ENCODE assay signal across 8 cellular contexts in genomic region chr16:58661199-58661830, GRCh38. TPM values are rescaled to one million over a fixed set of nuclear protein-coding genes. Genes with fewer than 3 reads are reported as not detected.
A peak's percentile ranks its signal among the peaks of the same experiment; 100 is the strongest.
DNase-seq lines count a peak whose midpoint lies in the region; ATAC-seq and TF ChIP-seq lines count a peak whose summit lies in the region.

No MANE protein-coding gene starts in this region.

- H3K27me3 ChIP-seq in fibroblast of lung (ENCODE audit: control insufficient read depth, insufficient read depth, low read length): no peaks in the 10 kb centered on the region

- no peak for ATAC-seq in GM19035 (IDR thresholded peaks at IDR 0.05; ENCODE audit: unreplicated experiment)

- no peak overlapping the region for H3K9ac ChIP-seq in fibroblast of lung (ENCODE audit: insufficient read depth, low read length)

- H3K4me3 ChIP-seq in HFF-Myc (replicated peaks; ENCODE audit: low read depth, low read length) (no peak overlapping the region), fibroblast of lung (replicated peaks in 1 of 4; ENCODE audit: control extremely low read depth in 1 of 4, insufficient read depth in 1 of 4, low read depth in 3 of 4, low read length in 4 of 4) (no peak overlapping the region)

- H3K79me2 ChIP-seq in fibroblast of lung (ENCODE audit: control insufficient read depth, insufficient read depth, low read length): no peaks in the 10 kb centered on the region

- H3K27ac Mint-ChIP-seq in nephron: no peak overlapping the region

- H4K20me1 ChIP-seq in fibroblast of lung (ENCODE audit: control insufficient read depth, extremely low read depth, insufficient read depth, low read length): no peaks in the 10 kb centered on the region

- no peaks in the 10 kb centered on the region for H3K9me3 ChIP-seq in fibroblast of lung (ENCODE audit: control insufficient read depth, insufficient read depth, low read depth, low read length)

- no peak overlapping the region for H3K27ac ChIP-seq in fibroblast of lung (ENCODE audit: insufficient read depth, low read length)

- no peaks in the 10 kb centered on the region for H3K4me1 ChIP-seq in fibroblast of lung (ENCODE audit: control insufficient read depth, extremely low read depth, insufficient read depth, low read length)

- no peak overlapping the region for H2AFZ ChIP-seq in fibroblast of lung (ENCODE audit: low read length)

- H3K4me3 Mint-ChIP-seq in nephron: no peak overlapping the region

- H3K36me3 Mint-ChIP-seq in nephron (ENCODE audit: low read depth): peaks cover under 1% of the 10 kb centered on the region

- H3K4me2 ChIP-seq in fibroblast of lung (ENCODE audit: extremely low read depth, insufficient read depth, low read length): no peak overlapping the region

- H3K4me1 Mint-ChIP-seq in nephron: no peaks in the 10 kb centered on the region

- peak; percentile 9 for DNase-seq in stimulated activated CD4-positive, alpha-beta T cell treated with anti-CD3 and anti-CD28 coated beads, Interleukin-1b, Interleukin-23, amount 100 ng/mL, for 48 hours
- no peak for DNase-seq in stimulated activated CD4-positive, alpha-beta T cell treated with anti-CD3 and anti-CD28 coated beads, Interleukin-2, amount 100 ng/mL, for 48 hours
- peak; percentile 70 for DNase-seq in HFF-Myc (ENCODE audit: extremely low read depth, low read depth)
- DNase-seq in NAMALWA (ENCODE audit: low spot score): peak; percentile 77
- DNase-seq in SKM-1 (lab: John Stamatoyannopoulos, UW; ENCODE audit: unreplicated experiment): peak; percentile 43
- DNase-seq in fibroblast of lung (ENCODE audit: low read depth in 2 of 2): peak; percentile 84 to 87

- H3K36me3 ChIP-seq in fibroblast of lung (ENCODE audit: control insufficient read depth, insufficient read depth, low read length): no peaks in the 10 kb centered on the region

- H3K9me3 Mint-ChIP-seq in nephron: no peaks in the 10 kb centered on the region

- TF ChIP-seq CTCF in HFF-Myc (IDR thresholded peaks at IDR 0.05; ENCODE audit: low read depth, low read length, missing control alignments) (peak; percentile 71), fibroblast of lung (conservative IDR thresholded peaks at IDR 0.05 in 1 of 2, IDR thresholded peaks at IDR 0.05 in 1 of 2; ENCODE audit: low read depth in 1 of 2, low read length in 2 of 2) (peak; percentile 58 to 71), nephron (IDR thresholded peaks at IDR 0.05; ENCODE audit: unreplicated experiment in 3 of 3) (peak; percentile 65 to 72 (median 69))

- peaks cover 3% of the 10 kb centered on the region for H3K27me3 Mint-ChIP-seq in nephron (ENCODE audit: low read depth)

RNA-seq across cellular contexts. Expression of gene SLC38A7, which starts 23.3 kb away (rescaled TPM):
- total RNA-seq in fibroblast of lung: 23.9 and 30.1 TPM in 2 replicates
- polyA plus RNA-seq in fibroblast of lung: 15.4 and 17.6 TPM in 2 replicates
- 15.0 and 17.4 TPM in 2 replicates for polyA plus RNA-seq in fibroblast of lung (2012)
- 24.8 and 80.9 TPM in 2 replicates for polyA minus RNA-seq in fibroblast of lung (ENCODE audit: low replicate concordance)

RNA-seq across cellular contexts. Expression of gene CNOT1, which starts 31.7 kb away (rescaled TPM):
- 103 and 162 TPM in 2 replicates for total RNA-seq in fibroblast of lung
- 59.0 and 98.2 TPM in 2 replicates for polyA plus RNA-seq in fibroblast of lung
- 57.4 and 93.7 TPM in 2 replicates for polyA plus RNA-seq in fibroblast of lung (2012)
- 183 and 208 TPM in 2 replicates for polyA minus RNA-seq in fibroblast of lung (ENCODE audit: low replicate concordance)

Comparison
In these comparisons a context has a peak if more than half of its experiments do, and no peak if none do; other contexts are left out.
1. DNase-seq: peak in stimulated activated CD4-positive, alpha-beta T cell treated with anti-CD3 and anti-CD28 coated beads, Interleukin-1b, Interleukin-23, amount 100 ng/mL, for 48 hours (single experiment), HFF-Myc (single experiment), NAMALWA (single experiment), SKM-1 (single experiment) and fibroblast of lung (2 of 2); none in stimulated activated CD4-positive, alpha-beta T cell treated with anti-CD3 and anti-CD28 coated beads, Interleukin-2, amount 100 ng/mL, for 48 hours (0 of 2).
2. Peak in every context shown above with its lines, with median percentiles within 50 percentile points of each other: CTCF ChIP-seq.